1 cellular context compared by ENCODE assay signal in genomic region chr16:4344659-4345438, GRCh38.
TF ChIP-seq lines count a peak whose summit lies in the region.

No MANE protein-coding gene starts in this region.

TF ChIP-seq in HepG2, 621 proteins besides CTCF, POLR2A, EP300 and RAD21 (continued from another document and continues in another):
- TF ChIP-seq, protein P1, sequence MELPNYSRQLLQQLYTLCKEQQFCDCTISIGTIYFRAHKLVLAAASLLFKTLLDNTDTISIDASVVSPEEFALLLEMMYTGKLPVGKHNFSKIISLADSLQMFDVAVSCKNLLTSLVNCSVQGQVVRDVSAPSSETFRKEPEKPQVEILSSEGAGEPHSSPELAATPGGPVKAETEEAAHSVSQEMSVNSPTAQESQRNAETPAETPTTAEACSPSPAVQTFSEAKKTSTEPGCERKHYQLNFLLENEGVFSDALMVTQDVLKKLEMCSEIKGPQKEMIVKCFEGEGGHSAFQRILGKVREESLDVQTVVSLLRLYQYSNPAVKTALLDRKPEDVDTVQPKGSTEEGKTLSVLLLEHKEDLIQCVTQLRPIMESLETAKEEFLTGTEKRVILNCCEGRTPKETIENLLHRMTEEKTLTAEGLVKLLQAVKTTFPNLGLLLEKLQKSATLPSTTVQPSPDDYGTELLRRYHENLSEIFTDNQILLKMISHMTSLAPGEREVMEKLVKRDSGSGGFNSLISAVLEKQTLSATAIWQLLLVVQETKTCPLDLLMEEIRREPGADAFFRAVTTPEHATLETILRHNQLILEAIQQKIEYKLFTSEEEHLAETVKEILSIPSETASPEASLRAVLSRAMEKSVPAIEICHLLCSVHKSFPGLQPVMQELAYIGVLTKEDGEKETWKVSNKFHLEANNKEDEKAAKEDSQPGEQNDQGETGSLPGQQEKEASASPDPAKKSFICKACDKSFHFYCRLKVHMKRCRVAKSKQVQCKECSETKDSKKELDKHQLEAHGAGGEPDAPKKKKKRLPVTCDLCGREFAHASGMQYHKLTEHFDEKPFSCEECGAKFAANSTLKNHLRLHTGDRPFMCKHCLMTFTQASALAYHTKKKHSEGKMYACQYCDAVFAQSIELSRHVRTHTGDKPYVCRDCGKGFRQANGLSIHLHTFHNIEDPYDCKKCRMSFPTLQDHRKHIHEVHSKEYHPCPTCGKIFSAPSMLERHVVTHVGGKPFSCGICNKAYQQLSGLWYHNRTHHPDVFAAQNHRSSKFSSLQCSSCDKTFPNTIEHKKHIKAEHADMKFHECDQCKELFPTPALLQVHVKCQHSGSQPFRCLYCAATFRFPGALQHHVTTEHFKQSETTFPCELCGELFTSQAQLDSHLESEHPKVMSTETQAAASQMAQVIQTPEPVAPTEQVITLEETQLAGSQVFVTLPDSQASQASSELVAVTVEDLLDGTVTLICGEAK (IDR thresholded peaks at IDR 0.05): no peak
- TF ChIP-seq, protein P1 (CRISPR knock-in tag; IDR thresholded peaks at IDR 0.05): no peak
- TF ChIP-seq YEATS2 (CRISPR knock-in tag; IDR thresholded peaks at IDR 0.05; ENCODE audit: borderline replicate concordance) (0 out of 2 replicates have a peak, but pooled peaks have one; percentile 11), ZNF776 (CRISPR knock-in tag; IDR thresholded peaks at IDR 0.05) (no peak), ZNF281 (CRISPR knock-in tag; IDR thresholded peaks at IDR 0.05; ENCODE audit: borderline replicate concordance) (no peak), NR2F6 (IDR thresholded peaks at IDR 0.05) (no peak), NR2F6 (CRISPR knock-in tag; IDR thresholded peaks at IDR 0.05) (no peak), HBP1 (CRISPR knock-in tag; IDR thresholded peaks at IDR 0.05; ENCODE audit: low read depth) (no peak), SIX1 (CRISPR knock-in tag; IDR thresholded peaks at IDR 0.05; ENCODE audit: borderline replicate concordance) (no peak), ZNF354B (CRISPR knock-in tag; IDR thresholded peaks at IDR 0.05) (no peak), NFRKB (IDR thresholded peaks at IDR 0.05) (no peak), ZC3H13 (CRISPR knock-in tag; IDR thresholded peaks at IDR 0.05) (no peak), CEBPZ (IDR thresholded peaks at IDR 0.05; ENCODE audit: low read length) (no peak), ZEB1 (IDR thresholded peaks at IDR 0.05; ENCODE audit: insufficient replicate concordance, low read depth) (no peak), MAFG (CRISPR knock-in tag; IDR thresholded peaks at IDR 0.05) (no peak), DZIP1 (CRISPR knock-in tag; IDR thresholded peaks at IDR 0.05) (no peak), RCOR2 (CRISPR knock-in tag; IDR thresholded peaks at IDR 0.05) (no peak), FOXP4 (CRISPR knock-in tag; IDR thresholded peaks at IDR 0.05) (peak; percentile 39; the same call in 1 of the 2 replicates), ZNF790 (CRISPR knock-in tag; IDR thresholded peaks at IDR 0.05; ENCODE audit: borderline replicate concordance) (no peak; the same call in 1 of the 2 replicates), NFYC (CRISPR knock-in tag; IDR thresholded peaks at IDR 0.05) (no peak), ATF7-NPFF (CRISPR knock-in tag; IDR thresholded peaks at IDR 0.05; ENCODE audit: low read depth) (no peak), CAMTA2 (CRISPR knock-in tag; IDR thresholded peaks at IDR 0.05; ENCODE audit: borderline replicate concordance) (no peak), ZFP90 (CRISPR knock-in tag; IDR thresholded peaks at IDR 0.05; ENCODE audit: borderline replicate concordance) (no peak), KDM2A (CRISPR knock-in tag; IDR thresholded peaks at IDR 0.05; ENCODE audit: borderline replicate concordance, low read depth) (peak; percentile 50; the same call in 1 of the 2 replicates), MXI1 (IDR thresholded peaks at IDR 0.05; ENCODE audit: borderline replicate concordance, low read depth, low read length) (peak; percentile 69; the same call in 1 of the 3 replicates), RBM39 (IDR thresholded peaks at IDR 0.05; ENCODE audit: low read depth, low read length, poor library complexity, severe bottlenecking) (no peak), NCOR1 (IDR thresholded peaks at IDR 0.05; ENCODE audit: borderline replicate concordance, low read length) (no peak), NR2F1 (CRISPR knock-in tag; IDR thresholded peaks at IDR 0.05) (no peak), HDAC2 (CRISPR knock-in tag; IDR thresholded peaks at IDR 0.05) (peak; percentile 18; the same call in 1 of the 2 replicates), ZNF235 (CRISPR knock-in tag; IDR thresholded peaks at IDR 0.05; ENCODE audit: borderline replicate concordance) (no peak), SMYD3 (CRISPR knock-in tag; IDR thresholded peaks at IDR 0.05) (no peak), ZBTB1 (CRISPR knock-in tag; IDR thresholded peaks at IDR 0.05; ENCODE audit: borderline replicate concordance) (no peak), KDM5A (IDR thresholded peaks at IDR 0.05; ENCODE audit: borderline replicate concordance, low read length) (no peak), POLR2G (IDR thresholded peaks at IDR 0.05; ENCODE audit: low read depth, low read length) (peak; percentile 65; the same call in 1 of the 2 replicates), HMGA1 (CRISPR knock-in tag; conservative IDR thresholded peaks at IDR 0.05) (no peak), CREM (IDR thresholded peaks at IDR 0.05) (no peak), CREM (CRISPR knock-in tag; IDR thresholded peaks at IDR 0.05) (no peak), ZNF775 (CRISPR knock-in tag; IDR thresholded peaks at IDR 0.05; ENCODE audit: borderline replicate concordance) (no peak), ZNF564 (CRISPR knock-in tag; IDR thresholded peaks at IDR 0.05) (no peak), ZNF207 (IDR thresholded peaks at IDR 0.05; ENCODE audit: borderline replicate concordance) (no peak)
- TF ChIP-seq, protein P2, sequence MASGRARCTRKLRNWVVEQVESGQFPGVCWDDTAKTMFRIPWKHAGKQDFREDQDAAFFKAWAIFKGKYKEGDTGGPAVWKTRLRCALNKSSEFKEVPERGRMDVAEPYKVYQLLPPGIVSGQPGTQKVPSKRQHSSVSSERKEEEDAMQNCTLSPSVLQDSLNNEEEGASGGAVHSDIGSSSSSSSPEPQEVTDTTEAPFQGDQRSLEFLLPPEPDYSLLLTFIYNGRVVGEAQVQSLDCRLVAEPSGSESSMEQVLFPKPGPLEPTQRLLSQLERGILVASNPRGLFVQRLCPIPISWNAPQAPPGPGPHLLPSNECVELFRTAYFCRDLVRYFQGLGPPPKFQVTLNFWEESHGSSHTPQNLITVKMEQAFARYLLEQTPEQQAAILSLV (CRISPR knock-in tag; IDR thresholded peaks at IDR 0.05; ENCODE audit: borderline replicate concordance): no peak
